In genomic region chr4:141333450-141334235, GRCh38 we compare ENCODE assay signal across 8 cellular contexts.
DNase-seq lines count a peak whose midpoint lies in the region; ATAC-seq and TF ChIP-seq lines count a peak whose summit lies in the region.
"Not testable (repeated sequence)": the region's sequence is repeated elsewhere in the genome, so short reads cannot be mapped to it uniquely, and the experiment has no call there.

No MANE protein-coding gene starts in this region.

- H3K27me3 ChIP-seq in MG63, adrenal gland, sigmoid colon, upper lobe of right lung: not testable (repeated sequence)

- H3K4me3 ChIP-seq in MG63 (peak overlapping the region; percentile 42), adrenal gland (peak overlapping the region in 2 of 4 donors; percentile 43 to 59), sigmoid colon (peak overlapping the region in 3 of 4 donors; percentile 42 to 52 (median 51)), upper lobe of right lung (peak overlapping the region; percentile 39)
- H3K4me3 ChIP-seq in mucosa of descending colon, result not testable (repeated sequence)

- H3K4me1 ChIP-seq in adrenal gland (replicated peaks in 1 of 2) (peaks cover 0 to 19% of the 10 kb centered on the region in 2 donors), sigmoid colon (peaks cover 0 to 13% (median 8%) of the 10 kb centered on the region in 4 donors)
- not testable (repeated sequence) for H3K4me1 ChIP-seq in mucosa of descending colon (ENCODE audit: low read depth); upper lobe of right lung

- H3K4me1 Mint-ChIP-seq in Calu3 (ENCODE audit: low read depth, unreplicated experiment); endothelial cell (ENCODE audit: unreplicated experiment): not testable (repeated sequence)

- H3K27ac Mint-ChIP-seq in Calu3 (ENCODE audit: unreplicated experiment), result peak overlapping the region; percentile 63
- not testable (repeated sequence) for H3K27ac Mint-ChIP-seq in endothelial cell (ENCODE audit: unreplicated experiment)

- BruUV-seq in Calu3 (replicated peaks; lab: Mats Ljungman, UMichigan), result TSS peak; percentile 37

- H3K27ac ChIP-seq in adrenal gland, result peak overlapping the region in 3 of 5 donors; percentile 69 to 72 (median 70)
- H3K27ac ChIP-seq in sigmoid colon, result peak overlapping the region; percentile 70 to 83 (median 75)
- H3K27ac ChIP-seq in upper lobe of right lung, result not testable (repeated sequence)

- intact Hi-C loops in Calu3 (cut with micrococcal nuclease; ENCODE audit: unreplicated experiment), result loop anchor here (5.0 kb wide), 1 partner anchor 519 kb away; no protein-coding TSS in a partner anchor
- intact Hi-C loops in adrenal gland (cut with DNase I); left ventricle myocardium superior (cut with micrococcal nuclease); mucosa of descending colon (cut with DNase I, micrococcal nuclease); upper lobe of right lung (cut with DNase I): not testable (repeated sequence)
- intact Hi-C loops in sigmoid colon (cut with DNase I), result loop anchor here (10.0 kb wide), 1 partner anchor 301 kb away; the partner anchor contains the start of gene IL15

- H3K36me3 ChIP-seq in MG63; adrenal gland (replicated peaks in 1 of 2); mucosa of descending colon (ENCODE audit: low read depth); sigmoid colon; upper lobe of right lung: not testable (repeated sequence)

- H3K9me3 ChIP-seq in MG63; adrenal gland (replicated peaks in 1 of 3); mucosa of descending colon; sigmoid colon; upper lobe of right lung: not testable (repeated sequence)

- H3K27me3 Mint-ChIP-seq in Calu3 (ENCODE audit: unreplicated experiment); endothelial cell (ENCODE audit: unreplicated experiment): not testable (repeated sequence)

- CTCF ChIA-PET in Calu3 (lab: Charles Lee), result not testable (repeated sequence)

- peak overlapping the region; percentile 85 for H3K4me3 Mint-ChIP-seq in Calu3 (ENCODE audit: low read depth, unreplicated experiment)
- H3K4me3 Mint-ChIP-seq in endothelial cell (ENCODE audit: unreplicated experiment), result peak overlapping the region; percentile 47

- DNase-seq in Calu3; endothelial cell (ENCODE audit: low spot score); sigmoid colon: not testable (repeated sequence)
- DNase-seq in MG63, result peak; percentile 21
- DNase-seq in adrenal gland, result peak; percentile 42 to 74 (median 62)
- DNase-seq in left ventricle myocardium superior, result peak; percentile 28
- peak in 2 of 3 donors; percentile 33 to 35 for DNase-seq in mucosa of descending colon
- DNase-seq in upper lobe of right lung, result peak; percentile 43

- not testable (repeated sequence) for TF ChIP-seq POLR2A in adrenal gland (IDR thresholded peaks at IDR 0.05); sigmoid colon (IDR thresholded peaks at IDR 0.05)

- not testable (repeated sequence) for TF ChIP-seq CTCF in Calu3 (IDR thresholded peaks at IDR 0.05; ENCODE audit: unreplicated experiment); adrenal gland (IDR thresholded peaks at IDR 0.05); endothelial cell (IDR thresholded peaks at IDR 0.05; ENCODE audit: unreplicated experiment); mucosa of descending colon (IDR thresholded peaks at IDR 0.05); sigmoid colon (IDR thresholded peaks at IDR 0.05); upper lobe of right lung (IDR thresholded peaks at IDR 0.05)

- 5 to 33% (median 18%) methylated on average over 2 to 25 of the region's 25 CpGs for WGBS in adrenal gland, 4 donors
- WGBS in sigmoid colon, 2 donors, result 16 to 40% methylated on average over 25 of the region's 25 CpGs

- peaks cover 48% of the 10 kb centered on the region for H3K36me3 Mint-ChIP-seq in Calu3 (ENCODE audit: insufficient read depth, unreplicated experiment)
- H3K36me3 Mint-ChIP-seq in endothelial cell (ENCODE audit: low read depth, unreplicated experiment), result not testable (repeated sequence)

- ATAC-seq in left ventricle myocardium superior, result peak; percentile 84
- peak; percentile 39 for ATAC-seq in mucosa of descending colon
- peak; percentile 45 for ATAC-seq in upper lobe of right lung

- not testable (repeated sequence) for H3K9me3 Mint-ChIP-seq in Calu3 (ENCODE audit: low read depth, unreplicated experiment); endothelial cell (ENCODE audit: unreplicated experiment)

- not testable (repeated sequence) for TF ChIP-seq EP300 in sigmoid colon (IDR thresholded peaks at IDR 0.05)
